Comparison of ENCODE assay signal across 27 cellular contexts in genomic region chr11:26944866-26945664, GRCh38. TPM values are rescaled to one million over a fixed set of nuclear protein-coding genes. Genes with fewer than 3 reads are reported as not detected.
A peak's percentile ranks its signal among the peaks of the same experiment; 100 is the strongest.
DNase-seq lines count a peak whose midpoint lies in the region; ATAC-seq and TF ChIP-seq lines count a peak whose summit lies in the region.
"Had no signal": no experiment of that assay in that cellular context is flagged by ENCODE, and none has a peak within 500 bp of the region (broad histone marks: within the 10 kb centered on the region; RNA-seq: fewer than 3 reads in every experiment).

No MANE protein-coding gene starts in this region.

- no peak overlapping the region for H3K4ac ChIP-seq in H9 (ENCODE audit: low read depth, low read length)

- no peaks in the 10 kb centered on the region for H4K20me1 ChIP-seq in H9 (ENCODE audit: control insufficient read depth, insufficient read depth, insufficient read length)

- H2AFZ ChIP-seq in ACC112 (ENCODE audit: low read length, unreplicated experiment) (peak overlapping the region; percentile 33), H9 (ENCODE audit: low read length) (no peak overlapping the region)

- H3K4me3 Mint-ChIP-seq in H9, result no peak overlapping the region
- H3K4me3 Mint-ChIP-seq: CD14-positive monocyte; T-helper 1 cell treated with Interleukin-12 subunit alpha and Interleukin-12 subunit beta and Interleukin-4 antibody, amounts not matched to agents 30 μg/mL and 1 μg/mL, for 36 hours had no signal

- no peak overlapping the region for H2AK5ac ChIP-seq in H9 (ENCODE audit: insufficient read length, low read length)

- no peak for TF ChIP-seq POLR2A in upper lobe of left lung (IDR thresholded peaks at IDR 0.05)

- H3K9me3 ChIP-seq in H9 (ENCODE audit: control insufficient read depth, low read depth, low read length) (no peaks in the 10 kb centered on the region), upper lobe of left lung (no peaks in the 10 kb centered on the region)

- no peaks in the 10 kb centered on the region for H3K9me3 Mint-ChIP-seq in H9

- no peak overlapping the region for H2BK20ac ChIP-seq in H9 (ENCODE audit: low read depth, low read length, poor library complexity, severe bottlenecking)

- H4K5ac ChIP-seq in H9 (ENCODE audit: insufficient read length, low read depth, low read length), result no peak overlapping the region

- H3K27me3 ChIP-seq in ACC112 (ENCODE audit: insufficient read depth, low read length) (no peaks in the 10 kb centered on the region), H9 (ENCODE audit: insufficient read depth, low read length) (no peaks in the 10 kb centered on the region), upper lobe of left lung (no peaks in the 10 kb centered on the region)
- H3K27me3 ChIP-seq: heart left ventricle had no signal

- H3K79me1 ChIP-seq in H9 (ENCODE audit: insufficient read depth, low read depth, low read length, poor library complexity, severe bottlenecking), result no peaks in the 10 kb centered on the region

- no peak overlapping the region for H2BK12ac ChIP-seq in H9 (ENCODE audit: insufficient read length, low read depth, low read length)

- no peak overlapping the region for H3K23ac ChIP-seq in H9 (ENCODE audit: insufficient read length, low read depth, low read length)

- peaks cover under 1% of the 10 kb centered on the region for H3K23me2 ChIP-seq in H9 (ENCODE audit: insufficient read length, low read depth, low read length, poor library complexity, severe bottlenecking)

- H2BK120ac ChIP-seq in H9 (ENCODE audit: low read depth, low read length, poor library complexity, severe bottlenecking), result no peak overlapping the region

- H3K36me3 ChIP-seq in ACC112 (ENCODE audit: insufficient read depth, low read length) (no peaks in the 10 kb centered on the region), upper lobe of left lung (no peaks in the 10 kb centered on the region)
- H3K36me3 ChIP-seq: heart left ventricle had no signal

- no peak overlapping the region for H4K8ac ChIP-seq in H9 (replicated peaks; ENCODE audit: insufficient read length, low read depth, low read length)

- no peak overlapping the region for H2BK15ac ChIP-seq in H9 (ENCODE audit: low read depth, low read length)

- H4K91ac ChIP-seq in H9 (ENCODE audit: insufficient read length, low read depth, low read length), result no peak overlapping the region

- no peak for DNase-seq in H9
- DNase-seq in astrocyte of the spinal cord (ENCODE audit: low read depth, low spot score), result peak; percentile 59
- peak; percentile 32 for DNase-seq in iris pigment epithelial cell (ENCODE audit: low read depth)
- DNase-seq in SHP77 treated with DMSO at 0.1 percent for 48 hours (lab: John Stamatoyannopoulos, UW), result no peak
- no peak for DNase-seq in COR-L47 (lab: John Stamatoyannopoulos, UW)
- no peak for DNase-seq in upper lobe of left lung
- DNase-seq: activated CD4-positive, alpha-beta T cell treated with anti-CD3 and anti-CD28 coated beads, Interleukin-2, amount 50 U/mL, for 48 hours; activated T-cell treated with anti-CD3 and anti-CD28 coated beads for 4 hours; central memory CD4-positive, alpha-beta T cell; effector memory CD4-positive, alpha-beta T cell; GDM1; heart left ventricle; KBM-7; MV-4-11; NCI-H1694 treated with DMSO at 0.1 percent for 48 hours; NCI-H2227 treated with DMSO at 0.1 percent for 48 hours; NCI-H82; OCI-M1; retina; stimulated activated CD8-positive, alpha-beta memory T cell treated with anti-CD3 and anti-CD28 coated beads, Interleukin-4, amount 100 ng/mL, for 48 hours had no signal

- no peak for TF ChIP-seq EP300 in upper lobe of left lung (IDR thresholded peaks at IDR 0.05)

- H3K4me3 ChIP-seq in ACC112 (ENCODE audit: low read depth, low read length) (peak overlapping the region; percentile 39; the same call in 1 of the 2 replicates), astrocyte of the spinal cord (ENCODE audit: low read depth, low read length) (no peak overlapping the region), upper lobe of left lung (no peak overlapping the region)
- H3K4me3 ChIP-seq: heart left ventricle, lung had no signal

- H3K14ac ChIP-seq in H9 (ENCODE audit: insufficient read depth, low read length), result no peak overlapping the region

- peak overlapping the region; percentile 99 for H3K27ac ChIP-seq in ACC112 (ENCODE audit: low read depth, low read length)
- H3K27ac ChIP-seq in H9 (ENCODE audit: insufficient read length, low read depth, low read length), result no peak overlapping the region
- H3K27ac ChIP-seq in upper lobe of left lung, result no peak overlapping the region
- H3K27ac ChIP-seq: VCaP had no signal

- no peak overlapping the region for H2BK5ac ChIP-seq in H9 (ENCODE audit: insufficient read length, low read length)

- H3K27ac Mint-ChIP-seq in H9, result no peak overlapping the region
- H3K27ac Mint-ChIP-seq: CD14-positive monocyte; T-helper 1 cell treated with Interleukin-12 subunit alpha and Interleukin-12 subunit beta and Interleukin-4 antibody, amounts not matched to agents 30 μg/mL and 1 μg/mL, for 36 hours had no signal

- no peak overlapping the region for H3K18ac ChIP-seq in H9 (ENCODE audit: insufficient read length, low read depth, low read length)

- no peak overlapping the region for H3K56ac ChIP-seq in H9 (ENCODE audit: insufficient read length, low read depth, low read length)

- peaks cover 0 to 2% (median 0%) of the 10 kb centered on the region in 3 experiments; a peak in 1 of 7 replicates for H3K36me3 Mint-ChIP-seq in H9 (ENCODE audit: insufficient read depth in 1 of 3, low read depth in 3 of 3)
- H3K36me3 Mint-ChIP-seq: CD14-positive monocyte had no signal

- H3T11ph ChIP-seq in H9 (ENCODE audit: low read length), result peak overlapping the region; percentile 53

- no peak overlapping the region for H3K4me2 ChIP-seq in H9 (ENCODE audit: insufficient read depth, insufficient read length, low read length)

- TF ChIP-seq CTCF in H9 (conservative IDR thresholded peaks at IDR 0.05), result no peak
- no peak for TF ChIP-seq CTCF in astrocyte of the spinal cord (IDR thresholded peaks at IDR 0.05; ENCODE audit: low read depth, low read length)
- TF ChIP-seq CTCF in upper lobe of left lung (IDR thresholded peaks at IDR 0.05), result no peak

- H3K9ac ChIP-seq in H9 (ENCODE audit: extremely low read depth, insufficient read length, low read length), result no peak overlapping the region

- in situ Hi-C loops in astrocyte of the spinal cord (cut with HindIII; ENCODE audit: low sequenced_read_pairs), result no loop called here

- H3K79me2 ChIP-seq in ACC112 (ENCODE audit: control insufficient read depth, insufficient read depth, low read length, unreplicated experiment) (no peaks in the 10 kb centered on the region), H9 (ENCODE audit: insufficient read depth, low read length) (no peaks in the 10 kb centered on the region)

- WGBS in H9 (ENCODE audit: extremely low coverage, insufficient read length, low lambda C conversion rate), result no CpG with 5 or more reads among the region's 3 CpGs
- WGBS in upper lobe of left lung, 2 donors, result 34 to 38% methylated on average over 3 of the region's 3 CpGs

- peaks cover 11% of the 10 kb centered on the region in 2 experiments for H3K4me1 Mint-ChIP-seq in H9
- H3K4me1 Mint-ChIP-seq: CD14-positive monocyte had no signal

- H3K4me1 ChIP-seq in ACC112 (ENCODE audit: control insufficient read depth, insufficient read depth, low read length, unreplicated experiment) (peaks cover 53% of the 10 kb centered on the region), H9 (ENCODE audit: insufficient read depth, low read length) (0 out of 2 replicates have a peak, but pooled peaks cover 1% of the 10 kb centered on the region), upper lobe of left lung (no peaks in the 10 kb centered on the region)

- ATAC-seq in HG02981 (IDR thresholded peaks at IDR 0.05; ENCODE audit: unreplicated experiment) (no peak), upper lobe of left lung (ENCODE audit: low FRiP score in 2 of 2) (no peak)
- ATAC-seq: heart left ventricle had no signal

- H3K27me3 Mint-ChIP-seq in H9 (ENCODE audit: low read depth), result no peaks in the 10 kb centered on the region

RNA-seq across cellular contexts. Expression of gene FIBIN, which starts 48.8 kb away (rescaled TPM):
- total RNA-seq in H9 (2021) (not detected in 2 replicates), upper lobe of left lung (10 to 100 TPM; 14.7 to 40.0 (median 25.0) TPM)
- total RNA-seq: A172 had no signal

Comparison
In these comparisons a context has a peak if more than half of its experiments do, and no peak if none do; other contexts are left out.
1. DNase-seq: peak in astrocyte of the spinal cord (single experiment) and iris pigment epithelial cell (single experiment); none in H9 (single experiment), SHP77 treated with DMSO at 0.1 percent for 48 hours (single experiment), COR-L47 (single experiment) and upper lobe of left lung (0 of 2).
2. RNA of gene FIBIN, which starts 48.8 kb away (total RNA-seq): 14.7 to 40.0 TPM in upper lobe of left lung; not detected in H9; every median in the first group is over 10 times any median in the second.